ENCODE assay signal across 8 cellular contexts in genomic region chr1:155083865-155084721, GRCh38. TPM values are rescaled to one million over a fixed set of nuclear protein-coding genes. Genes with fewer than 3 reads are reported as not detected.
DNase-seq lines count a peak whose midpoint lies in the region; ATAC-seq, FAIRE-seq and TF ChIP-seq lines count a peak whose summit lies in the region.

No MANE protein-coding gene starts in this region.

- POLR2A ChIA-PET in activated naive CD8-positive, alpha-beta T cell treated with anti-CD3 and anti-CD28 coated beads, Interleukin-2, amount 10 ng/mL, durations not matched to agents 7 days and 5 days (lab: Charles Lee): interaction anchor here (0.8 to 3.5 kb wide), 9 partner anchors 9 to 293 kb away, joined by 3 to 26 read pairs (median 4); partner anchors contain the start of genes EFNA4, FLAD1 and KRTCAP2

- DNase-seq in NCI-H2107 (lab: John Stamatoyannopoulos, UW) (peak; percentile 49), GM12891 (ENCODE audit: insufficient read length, low spot score) (no peak)
- no peak for DNase-seq in activated naive CD8-positive, alpha-beta T cell treated with anti-CD3 and anti-CD28 coated beads, Interleukin-2, amount 10 ng/mL, durations not matched to agents 7 days and 5 days

- H3K27me3 Mint-ChIP-seq in activated naive CD8-positive, alpha-beta T cell treated with anti-CD3 and anti-CD28 coated beads, Interleukin-2, amount 10 ng/mL, durations not matched to agents 7 days and 5 days: peaks cover 44% of the 10 kb centered on the region

- peaks cover 49% of the 10 kb centered on the region for H3K27me3 ChIP-seq in BLaER1
- peaks cover 54% of the 10 kb centered on the region for H3K27me3 ChIP-seq in iPS-20b (ENCODE audit: insufficient read depth, low read length)
- peaks cover 41 to 53% (median 50%) of the 10 kb centered on the region in 5 donors for H3K27me3 ChIP-seq in subcutaneous abdominal adipose tissue (ENCODE audit: control insufficient read depth in 5 of 5, insufficient read depth in 4 of 5, low read length in 5 of 5)

- peaks cover 79% of the 10 kb centered on the region for H3K4me1 ChIP-seq in BLaER1
- H3K4me1 ChIP-seq in iPS-20b (ENCODE audit: insufficient read depth, low read length): peaks cover 15% of the 10 kb centered on the region
- H3K4me1 ChIP-seq in subcutaneous abdominal adipose tissue (ENCODE audit: control insufficient read depth in 5 of 5, insufficient read depth in 5 of 5, low read length in 5 of 5): peaks cover 3 to 66% (median 54%) of the 10 kb centered on the region in 5 donors

- no peak for TF ChIP-seq POLR2A in GM12891 (IDR thresholded peaks at IDR 0.05; ENCODE audit: low read depth, low read length)

- H3K36me3 Mint-ChIP-seq in activated naive CD8-positive, alpha-beta T cell treated with anti-CD3 and anti-CD28 coated beads, Interleukin-2, amount 10 ng/mL, durations not matched to agents 7 days and 5 days: peaks cover 1% of the 10 kb centered on the region

- no peak overlapping the region for H3K27ac Mint-ChIP-seq in activated naive CD8-positive, alpha-beta T cell treated with anti-CD3 and anti-CD28 coated beads, Interleukin-2, amount 10 ng/mL, durations not matched to agents 7 days and 5 days

- peak overlapping the region; percentile 100 for H3K4me2 ChIP-seq in BLaER1

- TF ChIP-seq CTCF in GM12872 (IDR thresholded peaks at IDR 0.05; ENCODE audit: insufficient read depth, low read depth, low read length): peak; percentile 29; the same call in 1 of the 3 replicates

- H4K20me1 ChIP-seq in BLaER1: peaks cover 55% of the 10 kb centered on the region

- H3K4me1 Mint-ChIP-seq in activated naive CD8-positive, alpha-beta T cell treated with anti-CD3 and anti-CD28 coated beads, Interleukin-2, amount 10 ng/mL, durations not matched to agents 7 days and 5 days: peaks cover 35% of the 10 kb centered on the region

- H3K9me3 ChIP-seq in BLaER1 (no peaks in the 10 kb centered on the region), iPS-20b (ENCODE audit: insufficient read depth, low read depth, low read length) (no peaks in the 10 kb centered on the region), subcutaneous abdominal adipose tissue (ENCODE audit: control insufficient read depth in 5 of 5, low read length in 5 of 5) (no peaks in the 10 kb centered on the region)

- H3K4me3 Mint-ChIP-seq in activated naive CD8-positive, alpha-beta T cell treated with anti-CD3 and anti-CD28 coated beads, Interleukin-2, amount 10 ng/mL, durations not matched to agents 7 days and 5 days: peak overlapping the region; percentile 97

- peak overlapping the region; percentile 75 for H3K4me3 ChIP-seq in BLaER1
- peak overlapping the region; percentile 82; the same call in 1 of the 2 replicates for H3K4me3 ChIP-seq in iPS-20b (ENCODE audit: low read length)
- peak overlapping the region in 4 of 5 donors; percentile 48 to 88 (median 86) for H3K4me3 ChIP-seq in subcutaneous abdominal adipose tissue (ENCODE audit: low read depth in 1 of 5, low read length in 5 of 5)

- no peaks in the 10 kb centered on the region for H3K36me3 ChIP-seq in BLaER1
- H3K36me3 ChIP-seq in iPS-20b (ENCODE audit: insufficient read depth, low read depth, low read length): no peaks in the 10 kb centered on the region
- no peaks in the 10 kb centered on the region for H3K36me3 ChIP-seq in subcutaneous abdominal adipose tissue (ENCODE audit: control insufficient read depth in 5 of 5, insufficient read depth in 5 of 5, low read length in 5 of 5)

- H3K27ac ChIP-seq in BLaER1 (no peak overlapping the region), iPS-20b (ENCODE audit: low read length) (no peak overlapping the region), subcutaneous abdominal adipose tissue (ENCODE audit: low read depth, low read length) (no peak overlapping the region)

- no peaks in the 10 kb centered on the region for H3K9me3 Mint-ChIP-seq in activated naive CD8-positive, alpha-beta T cell treated with anti-CD3 and anti-CD28 coated beads, Interleukin-2, amount 10 ng/mL, durations not matched to agents 7 days and 5 days

- ATAC-seq in activated naive CD8-positive, alpha-beta T cell treated with anti-CD3 and anti-CD28 coated beads, Interleukin-2, amount 10 ng/mL, durations not matched to agents 7 days and 5 days (ENCODE audit: low read depth): no peak
- ATAC-seq in GM21825 (IDR thresholded peaks at IDR 0.05; ENCODE audit: unreplicated experiment): no peak

- H3K9ac ChIP-seq in BLaER1 (no peak overlapping the region), iPS-20b (ENCODE audit: low read depth, low read length) (no peak overlapping the region), subcutaneous abdominal adipose tissue (ENCODE audit: low read length in 5 of 5) (peak overlapping the region in 1 of 5 donors; percentile 35)

- no peak for FAIRE-seq in GM12891 (lab: Jason Lieb, UNC)

TF ChIP-seq in GM12891, 5 proteins besides CTCF, POLR2A, EP300 and RAD21:
- TF ChIP-seq PAX5 (IDR thresholded peaks at IDR 0.05; ENCODE audit: insufficient read depth, low read length, severe bottlenecking): no peak
- no peak for TF ChIP-seq TAF1 (IDR thresholded peaks at IDR 0.05; ENCODE audit: low read depth, low read length)
- no peak for TF ChIP-seq POU2F2 (IDR thresholded peaks at IDR 0.05; ENCODE audit: low read depth, low read length)
- TF ChIP-seq POLR2AphosphoS5 (IDR thresholded peaks at IDR 0.05; ENCODE audit: low read depth, low read length): no peak
- no peak for TF ChIP-seq SPI1 (IDR thresholded peaks at IDR 0.05; ENCODE audit: low read depth, low read length)

RNA-seq across cellular contexts. Expression of gene EFNA3, which starts 5.5 kb away (rescaled TPM):
- 1 to 10 TPM; 3.6 to 4.2 TPM for total RNA-seq in activated naive CD8-positive, alpha-beta T cell treated with anti-CD3 and anti-CD28 coated beads, Interleukin-2, amount 10 ng/mL, durations not matched to agents 7 days and 5 days
- 1.7 TPM for polyA plus RNA-seq in GM12891 (2012; ENCODE audit: low read depth, missing spikeins)

RNA-seq across cellular contexts. Expression of gene EFNA4, which starts 20.6 kb away (rescaled TPM):
- total RNA-seq in activated naive CD8-positive, alpha-beta T cell treated with anti-CD3 and anti-CD28 coated beads, Interleukin-2, amount 10 ng/mL, durations not matched to agents 7 days and 5 days: 1 to 10 TPM; 7.9 to 8.1 TPM
- 3.2 TPM for polyA plus RNA-seq in GM12891 (2012; ENCODE audit: low read depth, missing spikeins)

RNA-seq across cellular contexts. Expression of gene ADAM15, which starts 33.0 kb away (rescaled TPM):
- total RNA-seq in activated naive CD8-positive, alpha-beta T cell treated with anti-CD3 and anti-CD28 coated beads, Interleukin-2, amount 10 ng/mL, durations not matched to agents 7 days and 5 days: 10 to 100 TPM; 37.0 to 37.3 TPM
- polyA plus RNA-seq in GM12891 (2012; ENCODE audit: low read depth, missing spikeins): 8.9 TPM

RNA-seq across cellular contexts. Expression of gene EFNA1, which starts 43.6 kb away (rescaled TPM):
- under 1 TPM; 0.25 to 0.48 TPM for total RNA-seq in activated naive CD8-positive, alpha-beta T cell treated with anti-CD3 and anti-CD28 coated beads, Interleukin-2, amount 10 ng/mL, durations not matched to agents 7 days and 5 days
- 0.45 TPM for polyA plus RNA-seq in GM12891 (2012; ENCODE audit: low read depth, missing spikeins)

RNA-seq across cellular contexts. Expression of gene DCST1, which starts 50.5 kb away (rescaled TPM):
- total RNA-seq in activated naive CD8-positive, alpha-beta T cell treated with anti-CD3 and anti-CD28 coated beads, Interleukin-2, amount 10 ng/mL, durations not matched to agents 7 days and 5 days: not detected
- polyA plus RNA-seq in GM12891 (2012; ENCODE audit: low read depth, missing spikeins): not detected
